Comparison of ENCODE assay signal across 9 cellular contexts in the genomic region with DNA sequence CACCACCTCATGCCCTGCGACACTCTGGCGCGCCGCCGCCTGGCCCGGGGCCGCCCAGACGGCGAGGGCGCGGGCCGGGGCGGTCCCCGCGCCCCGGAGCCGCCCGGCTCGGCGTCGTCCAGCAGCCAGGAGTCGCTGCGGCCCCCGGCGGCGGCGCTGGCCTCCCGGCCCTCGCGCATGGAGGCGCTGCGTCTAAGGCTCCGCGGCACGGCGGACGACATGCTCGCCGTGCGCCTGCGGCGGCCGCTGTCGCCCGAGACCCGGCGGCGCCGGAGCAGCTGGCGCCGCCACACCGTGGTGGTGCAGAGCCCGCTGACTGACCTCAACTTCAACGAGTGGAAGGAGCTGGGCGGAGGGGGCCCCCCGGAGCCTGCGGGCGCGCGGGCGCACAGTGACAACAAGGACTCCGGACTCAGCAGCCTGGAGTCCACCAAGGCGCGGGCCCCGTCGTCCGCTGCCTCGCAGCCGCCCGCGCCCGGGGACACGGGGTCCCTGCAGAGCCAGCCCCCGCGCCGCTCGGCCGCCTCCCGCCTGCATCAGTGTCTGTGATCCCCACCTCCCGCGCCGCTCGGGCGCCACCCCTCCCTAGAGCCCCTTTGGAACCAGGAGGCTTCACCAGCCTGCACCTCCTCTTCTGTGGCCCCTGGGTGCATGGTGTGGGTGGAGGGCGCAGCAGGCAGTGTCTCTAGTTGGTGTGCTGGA.
A peak's percentile ranks its signal among the peaks of the same experiment; 100 is the strongest.
DNase-seq lines count a peak whose midpoint lies in the region; ATAC-seq and TF ChIP-seq lines count a peak whose summit lies in the region.
"Had no signal": no experiment of that assay in that cellular context is flagged by ENCODE, and none has a peak within 500 bp of the region (broad histone marks: within the 10 kb centered on the region; RNA-seq: fewer than 3 reads in every experiment).

No MANE protein-coding gene starts in this region.

- DNase-seq in left ventricle myocardium superior: peak; percentile 62
- DNase-seq in psoas muscle: peak in 1 of 2 donors; percentile 53
- DNase-seq in pons (ENCODE audit: low spot score): no peak
- DNase-seq in effector memory CD4-positive, alpha-beta T cell: no peak
- DNase-seq in cerebellar nuclear complex (lab: John Stamatoyannopoulos, UW): no peak

- H3K4me3 ChIP-seq in psoas muscle: no peak overlapping the region
- no peak overlapping the region for H3K4me3 ChIP-seq in effector memory CD4-positive, alpha-beta T cell (ENCODE audit: insufficient read depth, low read depth, low read length, poor library complexity, severe bottlenecking)
- H3K4me3 ChIP-seq: lung had no signal

- peak; percentile 20 for ATAC-seq in SK-N-SH treated with all-trans-retinoic acid at 6 μM for 48 hours
- peak; percentile 65 for ATAC-seq in left ventricle myocardium superior
- peak; percentile 23 to 27 (median 25) for ATAC-seq in psoas muscle
- ATAC-seq in HG02763 (IDR thresholded peaks at IDR 0.05; ENCODE audit: unreplicated experiment): no peak

- intact Hi-C loops in left ventricle myocardium superior (cut with micrococcal nuclease) (no loop called here), psoas muscle (cut with DNase I) (no loop called here)

- WGBS in psoas muscle, 3 donors: 36 to 49% (median 47%) methylated on average over 46 to 85 of the region's 85 CpGs

- H3K36me3 ChIP-seq in ES-I3 (ENCODE audit: insufficient read depth, low read length) (no peaks in the 10 kb centered on the region; the same call in 1 of the 2 replicates), psoas muscle (ENCODE audit: insufficient read depth in 1 of 2, low read depth in 1 of 2) (peaks cover 0 to 23% of the 10 kb centered on the region in 2 donors)
- H3K36me3 ChIP-seq in effector memory CD4-positive, alpha-beta T cell (ENCODE audit: control insufficient read depth, insufficient read depth, low read length): no peaks in the 10 kb centered on the region

- peaks cover 25% of the 10 kb centered on the region for H3K4me1 ChIP-seq in ES-I3 (ENCODE audit: insufficient read depth, low read length)
- no peaks in the 10 kb centered on the region for H3K4me1 ChIP-seq in psoas muscle
- H3K4me1 ChIP-seq in effector memory CD4-positive, alpha-beta T cell (ENCODE audit: control insufficient read depth, insufficient read depth, low read length, poor library complexity, severe bottlenecking): peaks cover 10% of the 10 kb centered on the region

- H3K27ac ChIP-seq in psoas muscle: no peak overlapping the region
- H3K27ac ChIP-seq in effector memory CD4-positive, alpha-beta T cell (ENCODE audit: insufficient read depth, low read length, poor library complexity, severe bottlenecking): no peak overlapping the region

- H3K9ac ChIP-seq in ES-I3 (ENCODE audit: low read depth, low read length): peak overlapping the region; percentile 23

- no peaks in the 10 kb centered on the region for H3K9me3 ChIP-seq in ES-I3 (ENCODE audit: control insufficient read depth, insufficient read depth, low read length)
- H3K9me3 ChIP-seq in psoas muscle: no peaks in the 10 kb centered on the region
- no peaks in the 10 kb centered on the region for H3K9me3 ChIP-seq in effector memory CD4-positive, alpha-beta T cell (ENCODE audit: control insufficient read depth, low read length)

- H3K27me3 ChIP-seq in psoas muscle (ENCODE audit: insufficient read depth in 3 of 3, low read length in 2 of 3): peaks cover 0 to 21% (median 2%) of the 10 kb centered on the region in 3 donors
- H3K27me3 ChIP-seq in effector memory CD4-positive, alpha-beta T cell (replicated peaks; ENCODE audit: control insufficient read depth, insufficient read depth, low read length, poor library complexity, severe bottlenecking): peaks cover 25% of the 10 kb centered on the region

- peak; percentile 11 for TF ChIP-seq CTCF in psoas muscle (IDR thresholded peaks at IDR 0.05)

TF ChIP-seq in SK-N-SH treated with all-trans-retinoic acid at 6 μM for 48 hours, 23 proteins besides CTCF, POLR2A, EP300 and RAD21:
- TF ChIP-seq CSDC2 (CRISPR knock-in tag; IDR thresholded peaks at IDR 0.05): no peak
- no peak for TF ChIP-seq ZNF565 (CRISPR knock-in tag; conservative IDR thresholded peaks at IDR 0.05; ENCODE audit: low read depth)
- TF ChIP-seq, protein P1, sequence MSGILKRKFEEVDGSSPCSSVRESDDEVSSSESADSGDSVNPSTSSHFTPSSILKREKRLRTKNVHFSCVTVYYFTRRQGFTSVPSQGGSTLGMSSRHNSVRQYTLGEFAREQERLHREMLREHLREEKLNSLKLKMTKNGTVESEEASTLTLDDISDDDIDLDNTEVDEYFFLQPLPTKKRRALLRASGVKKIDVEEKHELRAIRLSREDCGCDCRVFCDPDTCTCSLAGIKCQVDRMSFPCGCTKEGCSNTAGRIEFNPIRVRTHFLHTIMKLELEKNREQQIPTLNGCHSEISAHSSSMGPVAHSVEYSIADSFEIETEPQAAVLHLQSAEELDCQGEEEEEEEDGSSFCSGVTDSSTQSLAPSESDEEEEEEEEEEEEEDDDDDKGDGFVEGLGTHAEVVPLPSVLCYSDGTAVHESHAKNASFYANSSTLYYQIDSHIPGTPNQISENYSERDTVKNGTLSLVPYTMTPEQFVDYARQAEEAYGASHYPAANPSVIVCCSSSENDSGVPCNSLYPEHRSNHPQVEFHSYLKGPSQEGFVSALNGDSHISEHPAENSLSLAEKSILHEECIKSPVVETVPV (CRISPR knock-in tag; IDR thresholded peaks at IDR 0.05): no peak
- TF ChIP-seq, protein P2, sequence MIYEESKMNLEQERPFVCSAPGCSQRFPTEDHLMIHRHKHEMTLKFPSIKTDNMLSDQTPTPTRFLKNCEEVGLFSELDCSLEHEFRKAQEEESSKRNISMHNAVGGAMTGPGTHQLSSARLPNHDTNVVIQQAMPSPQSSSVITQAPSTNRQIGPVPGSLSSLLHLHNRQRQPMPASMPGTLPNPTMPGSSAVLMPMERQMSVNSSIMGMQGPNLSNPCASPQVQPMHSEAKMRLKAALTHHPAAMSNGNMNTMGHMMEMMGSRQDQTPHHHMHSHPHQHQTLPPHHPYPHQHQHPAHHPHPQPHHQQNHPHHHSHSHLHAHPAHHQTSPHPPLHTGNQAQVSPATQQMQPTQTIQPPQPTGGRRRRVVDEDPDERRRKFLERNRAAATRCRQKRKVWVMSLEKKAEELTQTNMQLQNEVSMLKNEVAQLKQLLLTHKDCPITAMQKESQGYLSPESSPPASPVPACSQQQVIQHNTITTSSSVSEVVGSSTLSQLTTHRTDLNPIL (CRISPR knock-in tag; IDR thresholded peaks at IDR 0.05; ENCODE audit: low read depth): no peak
